In genomic region chr4:151204925-151205524, GRCh38 we compare ENCODE assay signal across 1 cellular context.
TF ChIP-seq lines count a peak whose summit lies in the region.

No MANE protein-coding gene starts in this region.

TF ChIP-seq in HepG2, 621 proteins besides CTCF, POLR2A, EP300 and RAD21 (continued from another document and continues in another):
- peak; percentile 12; the same call in 1 of the 2 replicates for TF ChIP-seq TFAP4 (IDR thresholded peaks at IDR 0.05; ENCODE audit: borderline replicate concordance, low read depth)
- TF ChIP-seq SNAPC4 (CRISPR knock-in tag; IDR thresholded peaks at IDR 0.05): 0 out of 2 replicates have a peak, but pooled peaks have one; percentile 23
- 0 out of 2 replicates have a peak, but pooled peaks have one; percentile 32 for TF ChIP-seq PHF8 (CRISPR knock-in tag; IDR thresholded peaks at IDR 0.05)
- peak; percentile 83 for TF ChIP-seq KDM6A (CRISPR knock-in tag; IDR thresholded peaks at IDR 0.05; ENCODE audit: low read depth)
- no peak for TF ChIP-seq PBX2 (CRISPR knock-in tag; IDR thresholded peaks at IDR 0.05)
- no peak for TF ChIP-seq IRF9 (CRISPR knock-in tag; IDR thresholded peaks at IDR 0.05; ENCODE audit: borderline replicate concordance)
- peak; percentile 17; the same call in 1 of the 2 replicates for TF ChIP-seq FOXK1 (CRISPR knock-in tag; IDR thresholded peaks at IDR 0.05; ENCODE audit: borderline replicate concordance, low read depth)
- TF ChIP-seq SP1 (IDR thresholded peaks at IDR 0.05): no peak
- TF ChIP-seq SP1 (CRISPR knock-in tag; IDR thresholded peaks at IDR 0.05): no peak; the same call in 1 of the 2 replicates
- TF ChIP-seq PTBP1 (IDR thresholded peaks at IDR 0.05; ENCODE audit: low read depth, low read length, poor library complexity, severe bottlenecking): no peak
- TF ChIP-seq ZNF781 (CRISPR knock-in tag; IDR thresholded peaks at IDR 0.05; ENCODE audit: borderline replicate concordance, not compliant biosample characterization): no peak
- TF ChIP-seq HOXA5 (CRISPR knock-in tag; IDR thresholded peaks at IDR 0.05): peak; percentile 57; the same call in 1 of the 2 replicates
- TF ChIP-seq POGK (CRISPR knock-in tag; conservative IDR thresholded peaks at IDR 0.05): no peak
- no peak for TF ChIP-seq CREB3 (CRISPR knock-in tag; IDR thresholded peaks at IDR 0.05)
- TF ChIP-seq ZNF496 (CRISPR knock-in tag; IDR thresholded peaks at IDR 0.05; ENCODE audit: insufficient replicate concordance): no peak
- no peak for TF ChIP-seq ZNF383 (CRISPR knock-in tag; IDR thresholded peaks at IDR 0.05; ENCODE audit: borderline replicate concordance)
- no peak for TF ChIP-seq ZFYVE20 (CRISPR knock-in tag; IDR thresholded peaks at IDR 0.05; ENCODE audit: borderline replicate concordance, low read depth)
- no peak for TF ChIP-seq HNRNPL (IDR thresholded peaks at IDR 0.05; ENCODE audit: low read depth, low read length)
- TF ChIP-seq BCL6 (CRISPR knock-in tag; IDR thresholded peaks at IDR 0.05): peak; percentile 70
- no peak for TF ChIP-seq MAFK (conservative IDR thresholded peaks at IDR 0.05 in 1 of 2, IDR thresholded peaks at IDR 0.05 in 1 of 2; ENCODE audit: low read length in 2 of 2)
- TF ChIP-seq HMG20B (CRISPR knock-in tag; conservative IDR thresholded peaks at IDR 0.05): 0 out of 2 replicates have a peak, but pooled peaks have one; percentile 69
- no peak; the same call in 1 of the 2 replicates for TF ChIP-seq ZNF335 (CRISPR knock-in tag; IDR thresholded peaks at IDR 0.05)
- TF ChIP-seq NCOR1 (IDR thresholded peaks at IDR 0.05; ENCODE audit: borderline replicate concordance, low read length): peak; percentile 78; the same call in 1 of the 2 replicates
- TF ChIP-seq XRCC5 (optimal IDR thresholded peaks at IDR 0.05; ENCODE audit: low read length): no peak
- TF ChIP-seq HNRNPH1 (optimal IDR thresholded peaks at IDR 0.05; ENCODE audit: low read depth, low read length): no peak
- no peak for TF ChIP-seq TAF15 (IDR thresholded peaks at IDR 0.05; ENCODE audit: low read depth, low read length, poor library complexity, severe bottlenecking)
- TF ChIP-seq SRSF9 (IDR thresholded peaks at IDR 0.05; ENCODE audit: borderline replicate concordance, insufficient read depth, low read depth, low read length, poor library complexity, severe bottlenecking): no peak
- TF ChIP-seq ZZZ3 (CRISPR knock-in tag; IDR thresholded peaks at IDR 0.05; ENCODE audit: borderline replicate concordance): no peak
- TF ChIP-seq ZFP1 (CRISPR knock-in tag; IDR thresholded peaks at IDR 0.05): peak; percentile 83; the same call in 1 of the 2 replicates
- TF ChIP-seq ZNF34 (CRISPR knock-in tag; IDR thresholded peaks at IDR 0.05; ENCODE audit: borderline replicate concordance): no peak; the same call in 1 of the 2 replicates
- TF ChIP-seq FUBP1 (CRISPR knock-in tag; IDR thresholded peaks at IDR 0.05; ENCODE audit: borderline replicate concordance): no peak
- TF ChIP-seq ZBTB14 (CRISPR knock-in tag; IDR thresholded peaks at IDR 0.05): no peak
- no peak for TF ChIP-seq AHR (CRISPR knock-in tag; IDR thresholded peaks at IDR 0.05)
- TF ChIP-seq ETV6 (CRISPR knock-in tag; conservative IDR thresholded peaks at IDR 0.05): peak; percentile 98
- TF ChIP-seq ZNF879 (CRISPR knock-in tag; IDR thresholded peaks at IDR 0.05): no peak
- TF ChIP-seq ZFP90 (CRISPR knock-in tag; IDR thresholded peaks at IDR 0.05; ENCODE audit: borderline replicate concordance): 0 out of 2 replicates have a peak, but pooled peaks have one; percentile 34
- TF ChIP-seq ZNF607 (CRISPR knock-in tag; IDR thresholded peaks at IDR 0.05; ENCODE audit: borderline replicate concordance): no peak
- TF ChIP-seq TOPORS (CRISPR knock-in tag; IDR thresholded peaks at IDR 0.05): 0 out of 2 replicates have a peak, but pooled peaks have one; percentile 29
- TF ChIP-seq ZNF567 (CRISPR knock-in tag; IDR thresholded peaks at IDR 0.05; ENCODE audit: borderline replicate concordance): peak; percentile 69; the same call in 1 of the 2 replicates
- TF ChIP-seq ZNF432 (CRISPR knock-in tag; IDR thresholded peaks at IDR 0.05; ENCODE audit: borderline replicate concordance): no peak
- no peak for TF ChIP-seq GLI4 (CRISPR knock-in tag; IDR thresholded peaks at IDR 0.05; ENCODE audit: borderline replicate concordance)
- TF ChIP-seq PAWR (CRISPR knock-in tag; IDR thresholded peaks at IDR 0.05; ENCODE audit: borderline replicate concordance): no peak
- TF ChIP-seq ZNF550 (CRISPR knock-in tag; IDR thresholded peaks at IDR 0.05; ENCODE audit: borderline replicate concordance): no peak
- no peak for TF ChIP-seq RBM22 (optimal IDR thresholded peaks at IDR 0.05; ENCODE audit: low read length)
- no peak for TF ChIP-seq ZNF780A (CRISPR knock-in tag; IDR thresholded peaks at IDR 0.05)
- no peak for TF ChIP-seq TBP (CRISPR knock-in tag; IDR thresholded peaks at IDR 0.05)
- no peak for TF ChIP-seq NFRKB (IDR thresholded peaks at IDR 0.05)
- no peak for TF ChIP-seq NFE2L2 (IDR thresholded peaks at IDR 0.05; ENCODE audit: low read length)
- TF ChIP-seq NR2F2 (IDR thresholded peaks at IDR 0.05; ENCODE audit: borderline replicate concordance, low read depth): peak; percentile 24; the same call in 1 of the 2 replicates
- TF ChIP-seq SMARCC2 (IDR thresholded peaks at IDR 0.05): no peak
- no peak for TF ChIP-seq PLSCR1 (CRISPR knock-in tag; IDR thresholded peaks at IDR 0.05; ENCODE audit: borderline replicate concordance)
- TF ChIP-seq ZSCAN5A (CRISPR knock-in tag; IDR thresholded peaks at IDR 0.05; ENCODE audit: borderline replicate concordance): peak; percentile 95; the same call in 1 of the 2 replicates
